Comparison of ENCODE assay signal across 8 cellular contexts in genomic region chr11:65422104-65422632, GRCh38. TPM values are rescaled to one million over a fixed set of nuclear protein-coding genes. Genes with fewer than 3 reads are reported as not detected.
DNase-seq lines count a peak whose midpoint lies in the region; ATAC-seq and TF ChIP-seq lines count a peak whose summit lies in the region.

No MANE protein-coding gene starts in this region.

- DNase-seq in OCI-LY7 (ENCODE audit: low spot score) (peak; percentile 93), epithelial cell of proximal tubule (ENCODE audit: low read depth) (no peak), mucosa of gallbladder (ENCODE audit: low spot score) (peak; percentile 98)
- peak; percentile 96 for DNase-seq in activated T-cell treated with anti-CD3 and anti-CD28 coated beads, Interleukin-2, amount 50 U/mL, for 1 hour
- peak; percentile 96 to 97 for DNase-seq in stimulated activated CD8-positive, alpha-beta memory T cell treated with anti-CD3 and anti-CD28 coated beads, Interleukin-2, amount 100 ng/mL, for 48 hours (ENCODE audit: low read depth in 2 of 2)

- H3K4me3 ChIP-seq in OCI-LY7 (ENCODE audit: low read depth, low read length, poor library complexity, severe bottlenecking) (peak overlapping the region; percentile 73), epithelial cell of proximal tubule (ENCODE audit: low read depth, low read length) (peak overlapping the region; percentile 85)

- no peaks in the 10 kb centered on the region for H3K9me3 ChIP-seq in OCI-LY7 (ENCODE audit: low read length)

- peak; percentile 53 for TF ChIP-seq POLR2A in GM10847 (IDR thresholded peaks at IDR 0.05; ENCODE audit: extremely low read depth, insufficient read length)

- intact Hi-C loops in OCI-LY7 (cut with micrococcal nuclease; ENCODE audit: unreplicated experiment): loop anchor here (1.0 kb wide), 1 partner anchor 75 kb away; no protein-coding TSS in a partner anchor

- POLR2A ChIA-PET in OCI-LY7 (lab: Charles Lee): interaction anchor here (0.5 to 11.5 kb wide), 7 partner anchors 10 to 78 kb away, joined by 3 to 237 read pairs (median 5); partner anchors contain the start of gene MALAT1

- CTCF ChIA-PET in OCI-LY7 (lab: Charles Lee; ENCODE audit: unreplicated experiment): interaction anchor here (0.7 to 1.3 kb wide), 2 partner anchors 66 to 822 kb away, joined by 3 to 9 read pairs; no protein-coding TSS in a partner anchor

- H3K9me2 ChIP-seq in OCI-LY7 (ENCODE audit: insufficient read depth, low read length): no peaks in the 10 kb centered on the region

- H3K27ac ChIP-seq in OCI-LY7 (ENCODE audit: low read depth, low read length, poor library complexity, severe bottlenecking): peak overlapping the region; percentile 97

- H3K79me2 ChIP-seq in OCI-LY7 (ENCODE audit: insufficient read depth, low read depth, low read length): peaks cover 81% of the 10 kb centered on the region

- H2AFZ ChIP-seq in OCI-LY7 (ENCODE audit: low read length): peak overlapping the region; percentile 41; the same call in 1 of the 2 replicates

- peak overlapping the region; percentile 91 for H3K4me2 ChIP-seq in OCI-LY7 (ENCODE audit: low read length)

- peaks cover 42% of the 10 kb centered on the region for H3K36me3 ChIP-seq in OCI-LY7 (ENCODE audit: insufficient read depth, low read length)

- peaks cover 24% of the 10 kb centered on the region for H4K20me1 ChIP-seq in OCI-LY7 (ENCODE audit: insufficient read depth, low read length)

- 0 out of 2 replicates have a peak, but pooled peaks have one; percentile 26 for TF ChIP-seq CTCF in OCI-LY7 (conservative IDR thresholded peaks at IDR 0.05; ENCODE audit: low read length)
- no peak for TF ChIP-seq CTCF in epithelial cell of proximal tubule (conservative IDR thresholded peaks at IDR 0.05; ENCODE audit: low read depth, low read length)

- BruUV-seq in OCI-LY7 (replicated peaks; lab: Mats Ljungman, UMichigan): no TSS peak

- H3K4me1 ChIP-seq in OCI-LY7 (ENCODE audit: insufficient read depth, low read length, poor library complexity, severe bottlenecking): peaks cover 56% of the 10 kb centered on the region

- ATAC-seq in HG03571 (IDR thresholded peaks at IDR 0.05; ENCODE audit: unreplicated experiment): peak; percentile 18
- ATAC-seq in GM19023 (IDR thresholded peaks at IDR 0.05; ENCODE audit: unreplicated experiment): no peak

RNA-seq across cellular contexts. Expression of gene NEAT1, which starts 0.4 kb away (rescaled TPM):
- 30.1 and 52.2 TPM in 2 replicates for total RNA-seq in OCI-LY7 (2014; rRNA removed; shearing (Covaris generic))
- 390 and 440 TPM in 2 replicates for total RNA-seq in OCI-LY7 (2022)
- total RNA-seq in epithelial cell of proximal tubule: 6.4 and 27.0 TPM in 2 replicates
- total RNA-seq in mucosa of gallbladder: 1,012 TPM

RNA-seq across cellular contexts. Expression of gene FRMD8, which starts 35.7 kb away (rescaled TPM):
- total RNA-seq in OCI-LY7 (2014; rRNA removed; shearing (Covaris generic)): 36.7 and 55.8 TPM in 2 replicates
- 31.5 and 37.6 TPM in 2 replicates for total RNA-seq in OCI-LY7 (2022)
- total RNA-seq in epithelial cell of proximal tubule: 43.5 and 49.5 TPM in 2 replicates
- 40.8 TPM for total RNA-seq in mucosa of gallbladder

RNA-seq across cellular contexts. Expression of gene SLC25A45, which starts 39.7 kb away (rescaled TPM):
- total RNA-seq in OCI-LY7 (2014; rRNA removed; shearing (Covaris generic)): 5.9 and 7.0 TPM in 2 replicates
- 20.7 and 24.0 TPM in 2 replicates for total RNA-seq in OCI-LY7 (2022)
- total RNA-seq in epithelial cell of proximal tubule: 0.29 and 1.2 TPM in 2 replicates
- 7.1 TPM for total RNA-seq in mucosa of gallbladder
